ENCODE assay signal across 8 cellular contexts in genomic region chr7:122219253-122219865, GRCh38.
DNase-seq lines count a peak whose midpoint lies in the region; ATAC-seq, FAIRE-seq and TF ChIP-seq lines count a peak whose summit lies in the region.

No MANE protein-coding gene starts in this region.

- H3K27me3 ChIP-seq in Loucy (ENCODE audit: insufficient read depth, low read length, poor library complexity, severe bottlenecking) (no peaks in the 10 kb centered on the region), brain microvascular endothelial cell (replicated peaks) (no peaks in the 10 kb centered on the region)

- H3K9me2 ChIP-seq in Loucy (replicated peaks; ENCODE audit: low read depth, low read length): no peaks in the 10 kb centered on the region

- in situ Hi-C loops in brain microvascular endothelial cell (cut with HindIII; ENCODE audit: low pct_ligation_motif_present, low sequenced_read_pairs): no loop called here

- FAIRE-seq in GM19239 (lab: Jason Lieb, UNC): no peak

- H3K36me3 ChIP-seq in Loucy (ENCODE audit: insufficient read depth, low read length) (no peaks in the 10 kb centered on the region), brain microvascular endothelial cell (replicated peaks) (no peaks in the 10 kb centered on the region), mucosa of descending colon (ENCODE audit: low read depth) (no peaks in the 10 kb centered on the region)

- no peak overlapping the region for H3K4me2 ChIP-seq in Loucy (ENCODE audit: low read depth, low read length, poor library complexity, severe bottlenecking)

- no peak overlapping the region for H3K9ac ChIP-seq in Loucy (ENCODE audit: low read depth, low read length, poor library complexity, severe bottlenecking)

- H3K4me1 ChIP-seq in Loucy (ENCODE audit: insufficient read depth, low read length, poor library complexity, severe bottlenecking) (no peaks in the 10 kb centered on the region), mucosa of descending colon (ENCODE audit: low read depth) (no peaks in the 10 kb centered on the region)

- DNase-seq in NCI-H2081 (lab: John Stamatoyannopoulos, UW) (peak; percentile 26 to 30), NCI-H2081 treated with DMSO at 0.1 percent for 48 hours (lab: John Stamatoyannopoulos, UW) (no peak), brain microvascular endothelial cell (peak; percentile 10), mucosa of descending colon (peak in 1 of 3 donors; percentile 19), substantia nigra (lab: John Stamatoyannopoulos, UW) (no peak), GM19239 (ENCODE audit: insufficient read length, low spot score) (no peak)
- no peak for DNase-seq in stimulated activated CD4-positive, alpha-beta T cell treated with anti-CD3 and anti-CD28 coated beads, Interleukin-12 subunit alpha, Interleukin-12 subunit beta, amount 100 ng/mL, for 4 hours

- ATAC-seq in mucosa of descending colon: no peak

- no peak overlapping the region for H3K4me3 ChIP-seq in Loucy (ENCODE audit: low read length, poor library complexity, severe bottlenecking)
- no peak overlapping the region for H3K4me3 ChIP-seq in brain microvascular endothelial cell (ENCODE audit: low read depth, low read length)
- H3K4me3 ChIP-seq in mucosa of descending colon: no peak overlapping the region

- no peaks in the 10 kb centered on the region for H3K9me3 ChIP-seq in Loucy (ENCODE audit: insufficient read depth, low read depth, low read length)
- no peaks in the 10 kb centered on the region for H3K9me3 ChIP-seq in mucosa of descending colon

- H3K79me2 ChIP-seq in Loucy (ENCODE audit: insufficient read depth, low read length): no peaks in the 10 kb centered on the region

- H3F3A ChIP-seq in Loucy (ENCODE audit: low read depth): no peaks in the 10 kb centered on the region

- H2AFZ ChIP-seq in Loucy (ENCODE audit: low read length): no peak overlapping the region

- intact Hi-C loops in mucosa of descending colon (cut with DNase I, micrococcal nuclease): loop anchor here in 1 of 2 donors (10.0 kb wide), 1 partner anchor 935 kb away; no protein-coding TSS in a partner anchor

- no peaks in the 10 kb centered on the region for H4K20me1 ChIP-seq in Loucy (ENCODE audit: insufficient read depth, low read length, poor library complexity, severe bottlenecking)

- H3K27ac ChIP-seq in brain microvascular endothelial cell (no peak overlapping the region), substantia nigra (ENCODE audit: low read depth, low read length, poor library complexity, severe bottlenecking) (no peak overlapping the region)

- TF ChIP-seq CTCF in Loucy (conservative IDR thresholded peaks at IDR 0.05; ENCODE audit: low read length) (peak; percentile 72), brain microvascular endothelial cell (IDR thresholded peaks at IDR 0.05; ENCODE audit: low read depth, low read length, missing control alignments) (peak; percentile 49), mucosa of descending colon (IDR thresholded peaks at IDR 0.05) (peak; percentile 37)

Comparison
In these comparisons a context has a peak if more than half of its experiments do, and no peak if none do; other contexts are left out.
1. DNase-seq: peak in NCI-H2081 (2 of 2) and brain microvascular endothelial cell (single experiment); none in NCI-H2081 treated with DMSO at 0.1 percent for 48 hours (single experiment), substantia nigra (0 of 49), stimulated activated CD4-positive, alpha-beta T cell treated with anti-CD3 and anti-CD28 coated beads, Interleukin-12 subunit alpha, Interleukin-12 subunit beta, amount 100 ng/mL, for 4 hours (single experiment) and GM19239 (single experiment).
2. Peak in every context shown above with its lines, with median percentiles within 50 percentile points of each other: CTCF ChIP-seq.